ENCODE assay signal across 8 cellular contexts in genomic region chr4:20254517-20255250, GRCh38. TPM values are rescaled to one million over a fixed set of nuclear protein-coding genes. Genes with fewer than 3 reads are reported as not detected.
DNase-seq lines count a peak whose midpoint lies in the region; ATAC-seq and TF ChIP-seq lines count a peak whose summit lies in the region.

No MANE protein-coding gene starts in this region.

- H3K36me3 ChIP-seq in mesendoderm (ENCODE audit: control insufficient read depth, insufficient read depth, low read length) (no peaks in the 10 kb centered on the region), vagina (no peaks in the 10 kb centered on the region)

- peak; percentile 10 for DNase-seq in activated naive CD4-positive, alpha-beta T cell treated with anti-CD3 and anti-CD28 coated beads, Interleukin-2, amount 50 U/mL, for 16 hours
- DNase-seq in activated naive CD4-positive, alpha-beta T cell treated with Interleukin-2 at 50 U/mL for 16 hours: no peak
- DNase-seq in ecto neural progenitor cell (ENCODE audit: low spot score) (peak; percentile 68), mesendoderm (peak; percentile 71), vagina (ENCODE audit: extremely low spot score in 2 of 2) (no peak), omental fat pad (ENCODE audit: low spot score) (no peak)
- no peak for DNase-seq in activated naive CD4-positive, alpha-beta T cell (lab: John Stamatoyannopoulos, UW)

- H4K8ac ChIP-seq in mesendoderm (ENCODE audit: low read depth, low read length): no peak overlapping the region

- H2BK5ac ChIP-seq in mesendoderm (ENCODE audit: low read length): no peak overlapping the region

- no CpG with 5 or more reads among the region's 72 CpGs for WGBS in mesendoderm (ENCODE audit: extremely low coverage, insufficient coverage, low lambda C conversion rate)

- H4K5ac ChIP-seq in mesendoderm (ENCODE audit: low read length): no peak overlapping the region

- no peak overlapping the region for H2BK15ac ChIP-seq in mesendoderm (replicated peaks; ENCODE audit: low read depth)

- no peak overlapping the region for H3K18ac ChIP-seq in mesendoderm (ENCODE audit: low read length)

- ATAC-seq in omental fat pad (ENCODE audit: low FRiP score) (no peak), HG02970 (IDR thresholded peaks at IDR 0.05; ENCODE audit: low FRiP score, unreplicated experiment) (no peak)

- no peak overlapping the region for H2BK120ac ChIP-seq in mesendoderm (ENCODE audit: low read depth, low read length)

- no peaks in the 10 kb centered on the region for H3K79me1 ChIP-seq in mesendoderm (ENCODE audit: low read length)

- peaks cover 4% of the 10 kb centered on the region for H3K27me3 ChIP-seq in mesendoderm (ENCODE audit: insufficient read depth, low read length, poor library complexity)
- no peaks in the 10 kb centered on the region for H3K27me3 ChIP-seq in vagina

- H3K4me1 ChIP-seq in mesendoderm (ENCODE audit: control insufficient read depth, low read depth, low read length) (no peaks in the 10 kb centered on the region), vagina (peaks cover 15% of the 10 kb centered on the region)

- TF ChIP-seq CTCF in vagina (IDR thresholded peaks at IDR 0.05): no peak
- TF ChIP-seq CTCF in omental fat pad (IDR thresholded peaks at IDR 0.05): no peak

- no peak for TF ChIP-seq POLR2A in vagina (IDR thresholded peaks at IDR 0.05)

- peak overlapping the region; percentile 69 for H3K9ac ChIP-seq in mesendoderm (ENCODE audit: low read length)

- no peak overlapping the region for H3K4ac ChIP-seq in mesendoderm (ENCODE audit: low read depth, low read length)

- H3K4me2 ChIP-seq in mesendoderm (ENCODE audit: low read length): peak overlapping the region; percentile 79

- H3K56ac ChIP-seq in mesendoderm (ENCODE audit: low read length): peak overlapping the region; percentile 86

- peak overlapping the region; percentile 53 for H3K4me3 ChIP-seq in mesendoderm (ENCODE audit: low read length)
- H3K4me3 ChIP-seq in vagina: peak overlapping the region; percentile 59 to 62

- peak overlapping the region; percentile 98 for H3K23ac ChIP-seq in mesendoderm (ENCODE audit: low read length)

- intact Hi-C loops in vagina (cut with DNase I): no loop called here

- peaks cover 10% of the 10 kb centered on the region for H3K79me2 ChIP-seq in mesendoderm (ENCODE audit: control insufficient read depth, insufficient read depth, low read length)

- H3K9me3 ChIP-seq in vagina: no peaks in the 10 kb centered on the region

- no peak overlapping the region for H2AK5ac ChIP-seq in mesendoderm (ENCODE audit: low read length)

- H3K27ac ChIP-seq in mesendoderm (ENCODE audit: low read depth, low read length) (no peak overlapping the region), vagina (peak overlapping the region; percentile 49)

RNA-seq across cellular contexts. Expression of gene SLIT2, which starts 3.0 kb away (rescaled TPM):
- polyA plus RNA-seq in mesendoderm (2013, experiment 1 of 2): 23.4 TPM
- 23.2 TPM for polyA plus RNA-seq in mesendoderm (2013, experiment 2 of 2)
- total RNA-seq in vagina (29.2 TPM), omental fat pad (10 to 100 TPM; 13.4 to 45.6 (median 18.6) TPM)

Comparison
In these comparisons a context has a peak if more than half of its experiments do, and no peak if none do; other contexts are left out.
1. DNase-seq: peak in activated naive CD4-positive, alpha-beta T cell treated with anti-CD3 and anti-CD28 coated beads, Interleukin-2, amount 50 U/mL, for 16 hours (single experiment), ecto neural progenitor cell (single experiment) and mesendoderm (single experiment); none in activated naive CD4-positive, alpha-beta T cell treated with Interleukin-2 at 50 U/mL for 16 hours (single experiment), vagina (0 of 2), omental fat pad (single experiment) and activated naive CD4-positive, alpha-beta T cell (0 of 4).